In the genomic region with DNA sequence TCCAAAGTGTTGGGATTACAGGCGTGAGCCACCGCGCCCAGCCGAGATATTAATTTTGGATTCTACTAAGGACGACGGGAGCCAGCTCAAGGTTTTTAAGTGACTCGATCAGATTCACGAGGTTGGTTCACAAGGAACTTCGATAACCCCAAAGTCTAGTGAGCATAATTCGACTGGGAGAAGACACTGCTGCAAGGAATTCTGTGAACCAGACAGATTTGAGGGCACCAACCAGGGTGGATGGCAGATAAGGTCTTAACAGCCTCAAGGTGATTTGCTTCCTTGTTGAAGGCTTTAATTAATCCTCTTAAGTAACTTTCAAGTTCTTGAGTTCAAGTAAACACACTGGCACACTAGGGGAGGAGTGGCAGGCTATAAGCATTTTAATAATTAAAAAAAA, we compare ENCODE assay signal across 1 cellular context.
TF ChIP-seq lines count a peak whose summit lies in the region.

No MANE protein-coding gene starts in this region.

TF ChIP-seq in H1, 55 proteins besides CTCF, POLR2A, EP300 and RAD21 (continued from another document):
- no peak for TF ChIP-seq CEBPB (IDR thresholded peaks at IDR 0.05; ENCODE audit: low read depth, low read length)
- TF ChIP-seq CHD2 (IDR thresholded peaks at IDR 0.05; ENCODE audit: low read length), result no peak
- TF ChIP-seq TCF12 (IDR thresholded peaks at IDR 0.05; ENCODE audit: low read depth, low read length), result no peak
